9 cellular contexts compared by ENCODE assay signal in the genomic region with DNA sequence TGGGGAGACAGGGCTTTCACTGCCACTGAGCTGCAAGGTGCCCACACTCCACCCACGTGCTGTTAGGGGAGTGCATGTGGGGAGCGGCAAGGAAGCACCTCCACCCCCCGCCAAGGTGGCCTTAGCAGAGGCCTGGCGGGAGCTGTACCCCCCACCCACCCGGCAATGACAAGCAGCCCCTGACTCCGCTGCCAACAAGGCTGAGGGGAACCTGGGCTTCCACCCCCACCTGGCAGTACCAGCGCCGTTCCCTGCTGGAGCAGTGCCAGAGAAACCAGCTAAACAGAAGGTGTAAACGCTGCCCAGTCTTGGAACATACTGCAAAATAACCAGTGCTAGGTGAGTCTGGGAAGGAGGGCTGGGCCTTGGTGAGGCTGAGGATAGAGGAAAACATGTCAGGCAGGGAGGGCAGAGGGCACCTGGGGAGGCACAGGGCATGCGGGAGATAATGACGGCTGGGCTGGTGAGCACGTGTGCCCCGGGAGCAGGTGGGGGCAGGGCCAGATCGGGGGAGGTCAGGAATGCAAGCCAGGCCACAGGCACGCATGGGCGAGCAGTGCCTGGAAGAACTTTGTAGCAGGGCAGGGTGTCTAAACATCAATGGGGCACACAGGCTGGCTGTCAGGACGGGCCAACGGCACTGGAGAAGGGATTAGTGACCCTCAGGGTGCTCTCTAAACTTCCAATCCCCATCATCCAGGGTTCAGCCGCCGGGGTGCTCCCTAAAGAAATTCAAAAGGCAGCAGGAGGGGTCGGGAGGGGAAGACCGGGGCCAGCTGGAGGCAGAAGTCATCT. TPM values are rescaled to one million over a fixed set of nuclear protein-coding genes. Genes with fewer than 3 reads are reported as not detected.
DNase-seq lines count a peak whose midpoint lies in the region; ATAC-seq and TF ChIP-seq lines count a peak whose summit lies in the region.
"Had no signal": no experiment of that assay in that cellular context is flagged by ENCODE, and none has a peak within 500 bp of the region (broad histone marks: within the 10 kb centered on the region; RNA-seq: fewer than 3 reads in every experiment).

No MANE protein-coding gene starts in this region.

- no peaks in the 10 kb centered on the region for H3K9me3 ChIP-seq in BE2C
- H3K9me3 ChIP-seq in KOPT-K1 (ENCODE audit: insufficient read depth, low read length, poor library complexity, severe bottlenecking), result no peaks in the 10 kb centered on the region
- H3K9me3 ChIP-seq in naive thymus-derived CD4-positive, alpha-beta T cell (ENCODE audit: control insufficient read depth in 2 of 3, low read length in 3 of 3), result no peaks in the 10 kb centered on the region

- intact Hi-C loops in naive thymus-derived CD4-positive, alpha-beta T cell (cut with micrococcal nuclease), result loop anchor here (10.0 kb wide), 2 partner anchors 1057 to 1487 kb away; partner anchors contain the start of genes ATXN10 (in 1 of the 2) and KIAA0930 (in 1 of the 2)

- H3K4me3 ChIP-seq in BE2C (ENCODE audit: low read depth, low read length), result no peak overlapping the region
- H3K4me3 ChIP-seq in naive thymus-derived CD4-positive, alpha-beta T cell (ENCODE audit: low read length), result no peak overlapping the region

- CTCF ChIA-PET in naive thymus-derived CD4-positive, alpha-beta T cell (lab: Charles Lee), result no interaction called here

- ATAC-seq in naive thymus-derived CD4-positive, alpha-beta T cell, result no peak
- ATAC-seq in GM21367 (IDR thresholded peaks at IDR 0.05; ENCODE audit: unreplicated experiment), result no peak
- no peak for ATAC-seq in GM21423 (IDR thresholded peaks at IDR 0.05; ENCODE audit: unreplicated experiment)

- peaks cover 38 to 70% (median 67%) of the 10 kb centered on the region in 7 donors for H3K4me1 Mint-ChIP-seq in naive thymus-derived CD4-positive, alpha-beta T cell

- H3K27me3 ChIP-seq in BE2C, result no peaks in the 10 kb centered on the region
- H3K27me3 ChIP-seq in naive thymus-derived CD4-positive, alpha-beta T cell (ENCODE audit: control insufficient read depth in 2 of 2, insufficient read depth in 2 of 2, low read length in 2 of 2), result no peaks in the 10 kb centered on the region

- peak overlapping the region; percentile 5 for H3K27ac ChIP-seq in KOPT-K1 (ENCODE audit: low read depth, low read length, poor library complexity, severe bottlenecking)
- H3K27ac ChIP-seq in naive thymus-derived CD4-positive, alpha-beta T cell (ENCODE audit: low read depth, low read length), result peak overlapping the region; percentile 3
- H3K27ac ChIP-seq: HL-60 had no signal

- H3K27ac Mint-ChIP-seq in naive thymus-derived CD4-positive, alpha-beta T cell, result peak overlapping the region in 7 of 9 donors; percentile 29 to 87 (median 71)

- peak overlapping the region in 7 of 10 donors; percentile 0 to 60 (median 47) for H3K4me3 Mint-ChIP-seq in naive thymus-derived CD4-positive, alpha-beta T cell

- peaks cover 0 to 11% (median 9%) of the 10 kb centered on the region in 5 donors for H3K36me3 Mint-ChIP-seq in naive thymus-derived CD4-positive, alpha-beta T cell

- no peaks in the 10 kb centered on the region for H3K27me3 Mint-ChIP-seq in naive thymus-derived CD4-positive, alpha-beta T cell

- H3K9me3 Mint-ChIP-seq in naive thymus-derived CD4-positive, alpha-beta T cell, result no peaks in the 10 kb centered on the region

- POLR2A ChIA-PET in naive thymus-derived CD4-positive, alpha-beta T cell (lab: Charles Lee), result interaction anchor here (1.3 kb wide), 1 partner anchor 32 kb away, joined by 3 read pairs; the partner anchor contains the start of gene TBC1D22A

- TF ChIP-seq CTCF in BE2C (IDR thresholded peaks at IDR 0.05; ENCODE audit: low read depth, low read length), result no peak

- peak; percentile 64 for DNase-seq in BE2C
- peak; percentile 11 to 51 for DNase-seq in cerebellar nuclear complex (lab: John Stamatoyannopoulos, UW)
- no peak for DNase-seq in naive thymus-derived CD4-positive, alpha-beta T cell
- DNase-seq in OCI-M1 (lab: John Stamatoyannopoulos, UW), result no peak
- DNase-seq in stimulated activated naive CD4-positive, alpha-beta T cell treated with Interleukin-2 at 50 U/mL for 16 hours (lab: John Stamatoyannopoulos, UW), result no peak

- peaks cover 64% of the 10 kb centered on the region for H3K4me1 ChIP-seq in BE2C
- H3K4me1 ChIP-seq in naive thymus-derived CD4-positive, alpha-beta T cell (ENCODE audit: control insufficient read depth in 2 of 2, insufficient read depth in 2 of 2, low read length in 2 of 2), result peaks cover 40 to 41% of the 10 kb centered on the region in 2 donors

- H3K36me3 ChIP-seq in BE2C (peaks cover 26% of the 10 kb centered on the region), KOPT-K1 (ENCODE audit: insufficient read depth, low read length) (peaks cover 76% of the 10 kb centered on the region)
- H3K36me3 ChIP-seq in naive thymus-derived CD4-positive, alpha-beta T cell (ENCODE audit: control insufficient read depth in 2 of 3, insufficient read depth in 3 of 3, low read length in 3 of 3), result peaks cover 0 to 38% (median 2%) of the 10 kb centered on the region in 3 experiments

RNA-seq across cellular contexts. Expression of gene CERK, which starts 6.6 kb away (rescaled TPM):
- 82.7 TPM for polyA plus RNA-seq in BE2C (2012; ENCODE audit: insufficient read depth, insufficient read length, low read depth)
- 100 to 1,000 TPM in 2 of 5 experiments, 10 to 100 TPM in 3; 55.8 to 138 (median 72.4) TPM for total RNA-seq in naive thymus-derived CD4-positive, alpha-beta T cell
- 10 to 100 TPM; 40.4 to 66.7 TPM for polyA plus RNA-seq in naive thymus-derived CD4-positive, alpha-beta T cell

RNA-seq across cellular contexts. Expression of gene TBC1D22A, which starts 31.0 kb away (rescaled TPM):
- polyA plus RNA-seq in BE2C (2012; ENCODE audit: insufficient read depth, insufficient read length, low read depth), result 7.5 TPM
- 10 to 100 TPM; 37.5 to 50.1 (median 43.4) TPM for total RNA-seq in naive thymus-derived CD4-positive, alpha-beta T cell
- polyA plus RNA-seq in naive thymus-derived CD4-positive, alpha-beta T cell, result 10 to 100 TPM; 18.6 to 25.3 TPM

Comparison
In these comparisons a context has a peak if more than half of its experiments do, and no peak if none do; other contexts are left out.
1. DNase-seq: peak in BE2C (single experiment) and cerebellar nuclear complex (2 of 2); none in naive thymus-derived CD4-positive, alpha-beta T cell (0 of 9), OCI-M1 (single experiment) and stimulated activated naive CD4-positive, alpha-beta T cell treated with Interleukin-2 at 50 U/mL for 16 hours (single experiment).